1 cellular context compared by ENCODE assay signal in the genomic region with DNA sequence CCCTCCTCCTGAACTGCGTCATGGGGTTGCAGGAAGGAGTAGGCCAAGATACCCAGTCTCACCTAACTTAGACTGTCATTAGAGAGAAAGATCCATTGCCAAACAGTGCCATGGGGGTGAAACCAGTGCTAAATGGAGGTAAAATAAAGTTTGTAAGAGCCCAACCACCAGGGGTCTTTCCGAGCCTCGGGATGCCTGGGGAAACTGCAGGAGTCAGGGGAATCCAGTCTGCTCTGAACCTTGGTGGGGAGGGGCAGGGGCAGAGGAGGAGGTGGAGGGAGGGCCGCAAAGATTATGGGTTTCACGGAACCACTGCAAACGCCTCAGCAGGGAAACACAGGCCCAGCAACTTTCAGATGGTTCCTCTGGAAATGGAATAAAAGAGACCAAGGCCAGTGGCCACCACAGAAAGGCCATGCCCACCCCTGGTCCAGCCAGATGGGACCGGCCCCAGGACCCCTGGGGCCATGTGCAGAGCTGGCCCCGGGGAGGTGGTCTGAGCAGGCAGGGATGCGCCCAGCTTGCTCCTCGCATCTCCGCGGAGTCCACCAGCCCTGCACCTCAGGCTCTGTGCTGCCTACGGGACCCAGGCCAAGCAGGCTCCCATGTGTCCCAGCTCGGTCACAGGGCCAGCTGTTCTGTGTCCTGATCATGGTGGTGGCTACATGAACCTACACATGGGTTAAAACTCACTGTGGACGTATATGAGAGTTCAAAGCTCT.
TF ChIP-seq lines count a peak whose summit lies in the region.

No MANE protein-coding gene starts in this region.

TF ChIP-seq in GM23338, 12 proteins besides CTCF, POLR2A, EP300 and RAD21 (continued from another document):
- TF ChIP-seq, protein P1, sequence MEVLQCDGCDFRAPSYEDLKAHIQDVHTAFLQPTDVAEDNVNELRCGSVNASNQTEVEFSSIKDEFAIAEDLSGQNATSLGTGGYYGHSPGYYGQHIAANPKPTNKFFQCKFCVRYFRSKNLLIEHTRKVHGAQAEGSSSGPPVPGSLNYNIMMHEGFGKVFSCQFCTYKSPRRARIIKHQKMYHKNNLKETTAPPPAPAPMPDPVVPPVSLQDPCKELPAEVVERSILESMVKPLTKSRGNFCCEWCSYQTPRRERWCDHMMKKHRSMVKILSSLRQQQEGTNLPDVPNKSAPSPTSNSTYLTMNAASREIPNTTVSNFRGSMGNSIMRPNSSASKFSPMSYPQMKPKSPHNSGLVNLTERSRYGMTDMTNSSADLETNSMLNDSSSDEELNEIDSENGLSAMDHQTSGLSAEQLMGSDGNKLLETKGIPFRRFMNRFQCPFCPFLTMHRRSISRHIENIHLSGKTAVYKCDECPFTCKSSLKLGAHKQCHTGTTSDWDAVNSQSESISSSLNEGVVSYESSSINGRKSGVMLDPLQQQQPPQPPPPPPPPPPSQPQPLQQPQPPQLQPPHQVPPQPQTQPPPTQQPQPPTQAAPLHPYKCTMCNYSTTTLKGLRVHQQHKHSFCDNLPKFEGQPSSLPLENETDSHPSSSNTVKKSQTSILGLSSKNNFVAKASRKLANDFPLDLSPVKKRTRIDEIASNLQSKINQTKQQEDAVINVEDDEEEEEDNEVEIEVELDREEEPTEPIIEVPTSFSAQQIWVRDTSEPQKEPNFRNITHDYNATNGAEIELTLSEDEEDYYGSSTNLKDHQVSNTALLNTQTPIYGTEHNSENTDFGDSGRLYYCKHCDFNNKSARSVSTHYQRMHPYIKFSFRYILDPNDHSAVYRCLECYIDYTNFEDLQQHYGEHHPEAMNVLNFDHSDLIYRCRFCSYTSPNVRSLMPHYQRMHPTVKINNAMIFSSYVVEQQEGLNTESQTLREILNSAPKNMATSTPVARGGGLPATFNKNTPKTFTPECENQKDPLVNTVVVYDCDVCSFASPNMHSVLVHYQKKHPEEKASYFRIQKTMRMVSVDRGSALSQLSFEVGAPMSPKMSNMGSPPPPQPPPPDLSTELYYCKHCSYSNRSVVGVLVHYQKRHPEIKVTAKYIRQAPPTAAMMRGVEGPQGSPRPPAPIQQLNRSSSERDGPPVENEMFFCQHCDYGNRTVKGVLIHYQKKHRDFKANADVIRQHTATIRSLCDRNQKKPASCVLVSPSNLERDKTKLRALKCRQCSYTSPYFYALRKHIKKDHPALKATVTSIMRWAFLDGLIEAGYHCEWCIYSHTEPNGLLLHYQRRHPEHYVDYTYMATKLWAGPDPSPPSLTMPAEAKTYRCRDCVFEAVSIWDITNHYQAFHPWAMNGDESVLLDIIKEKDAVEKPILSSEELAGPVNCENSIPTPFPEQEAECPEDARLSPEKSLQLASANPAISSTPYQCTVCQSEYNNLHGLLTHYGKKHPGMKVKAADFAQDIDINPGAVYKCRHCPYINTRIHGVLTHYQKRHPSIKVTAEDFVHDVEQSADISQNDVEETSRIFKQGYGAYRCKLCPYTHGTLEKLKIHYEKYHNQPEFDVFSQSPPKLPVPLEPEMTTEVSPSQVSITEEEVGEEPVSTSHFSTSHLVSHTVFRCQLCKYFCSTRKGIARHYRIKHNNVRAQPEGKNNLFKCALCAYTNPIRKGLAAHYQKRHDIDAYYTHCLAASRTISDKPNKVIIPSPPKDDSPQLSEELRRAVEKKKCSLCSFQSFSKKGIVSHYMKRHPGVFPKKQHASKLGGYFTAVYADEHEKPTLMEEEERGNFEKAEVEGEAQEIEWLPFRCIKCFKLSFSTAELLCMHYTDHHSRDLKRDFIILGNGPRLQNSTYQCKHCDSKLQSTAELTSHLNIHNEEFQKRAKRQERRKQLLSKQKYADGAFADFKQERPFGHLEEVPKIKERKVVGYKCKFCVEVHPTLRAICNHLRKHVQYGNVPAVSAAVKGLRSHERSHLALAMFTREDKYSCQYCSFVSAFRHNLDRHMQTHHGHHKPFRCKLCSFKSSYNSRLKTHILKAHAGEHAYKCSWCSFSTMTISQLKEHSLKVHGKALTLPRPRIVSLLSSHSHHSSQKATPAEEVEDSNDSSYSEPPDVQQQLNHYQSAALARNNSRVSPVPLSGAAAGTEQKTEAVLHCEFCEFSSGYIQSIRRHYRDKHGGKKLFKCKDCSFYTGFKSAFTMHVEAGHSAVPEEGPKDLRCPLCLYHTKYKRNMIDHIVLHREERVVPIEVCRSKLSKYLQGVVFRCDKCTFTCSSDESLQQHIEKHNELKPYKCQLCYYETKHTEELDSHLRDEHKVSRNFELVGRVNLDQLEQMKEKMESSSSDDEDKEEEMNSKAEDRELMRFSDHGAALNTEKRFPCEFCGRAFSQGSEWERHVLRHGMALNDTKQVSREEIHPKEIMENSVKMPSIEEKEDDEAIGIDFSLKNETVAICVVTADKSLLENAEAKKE (CRISPR knock-in tag; IDR thresholded peaks at IDR 0.05), result no peak
- no peak for TF ChIP-seq POLR2AphosphoS5 (IDR thresholded peaks at IDR 0.05; ENCODE audit: low read depth)
- TF ChIP-seq ZNF114 (CRISPR knock-in tag; IDR thresholded peaks at IDR 0.05), result no peak
- TF ChIP-seq JUNB (IDR thresholded peaks at IDR 0.05; ENCODE audit: unreplicated experiment), result no peak
- TF ChIP-seq CREB1 (CRISPR knock-in tag; IDR thresholded peaks at IDR 0.05; ENCODE audit: low read depth), result no peak
- TF ChIP-seq EZH2phosphoT487 (IDR thresholded peaks at IDR 0.05; ENCODE audit: unreplicated experiment), result no peak
- TF ChIP-seq, protein P2, sequence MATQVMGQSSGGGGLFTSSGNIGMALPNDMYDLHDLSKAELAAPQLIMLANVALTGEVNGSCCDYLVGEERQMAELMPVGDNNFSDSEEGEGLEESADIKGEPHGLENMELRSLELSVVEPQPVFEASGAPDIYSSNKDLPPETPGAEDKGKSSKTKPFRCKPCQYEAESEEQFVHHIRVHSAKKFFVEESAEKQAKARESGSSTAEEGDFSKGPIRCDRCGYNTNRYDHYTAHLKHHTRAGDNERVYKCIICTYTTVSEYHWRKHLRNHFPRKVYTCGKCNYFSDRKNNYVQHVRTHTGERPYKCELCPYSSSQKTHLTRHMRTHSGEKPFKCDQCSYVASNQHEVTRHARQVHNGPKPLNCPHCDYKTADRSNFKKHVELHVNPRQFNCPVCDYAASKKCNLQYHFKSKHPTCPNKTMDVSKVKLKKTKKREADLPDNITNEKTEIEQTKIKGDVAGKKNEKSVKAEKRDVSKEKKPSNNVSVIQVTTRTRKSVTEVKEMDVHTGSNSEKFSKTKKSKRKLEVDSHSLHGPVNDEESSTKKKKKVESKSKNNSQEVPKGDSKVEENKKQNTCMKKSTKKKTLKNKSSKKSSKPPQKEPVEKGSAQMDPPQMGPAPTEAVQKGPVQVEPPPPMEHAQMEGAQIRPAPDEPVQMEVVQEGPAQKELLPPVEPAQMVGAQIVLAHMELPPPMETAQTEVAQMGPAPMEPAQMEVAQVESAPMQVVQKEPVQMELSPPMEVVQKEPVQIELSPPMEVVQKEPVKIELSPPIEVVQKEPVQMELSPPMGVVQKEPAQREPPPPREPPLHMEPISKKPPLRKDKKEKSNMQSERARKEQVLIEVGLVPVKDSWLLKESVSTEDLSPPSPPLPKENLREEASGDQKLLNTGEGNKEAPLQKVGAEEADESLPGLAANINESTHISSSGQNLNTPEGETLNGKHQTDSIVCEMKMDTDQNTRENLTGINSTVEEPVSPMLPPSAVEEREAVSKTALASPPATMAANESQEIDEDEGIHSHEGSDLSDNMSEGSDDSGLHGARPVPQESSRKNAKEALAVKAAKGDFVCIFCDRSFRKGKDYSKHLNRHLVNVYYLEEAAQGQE (IDR thresholded peaks at IDR 0.05; ENCODE audit: unreplicated experiment), result no peak
- no peak for TF ChIP-seq EZH2 (IDR thresholded peaks at IDR 0.05; ENCODE audit: low read depth, unreplicated experiment)
- TF ChIP-seq NANOG (IDR thresholded peaks at IDR 0.05; ENCODE audit: borderline replicate concordance), result no peak
TF ChIP-seq in GM23338: peak in this region for 0.
